In genomic region chr7:101941481-101942383, GRCh38 we compare ENCODE assay signal across 8 cellular contexts.
A peak's percentile ranks its signal among the peaks of the same experiment; 100 is the strongest.
DNase-seq lines count a peak whose midpoint lies in the region; ATAC-seq and TF ChIP-seq lines count a peak whose summit lies in the region.

No MANE protein-coding gene starts in this region.

- no peaks in the 10 kb centered on the region for H3K36me3 ChIP-seq in CD4-positive, alpha-beta memory T cell (ENCODE audit: insufficient read depth, low read length)

- POLR2A ChIA-PET in CD4-positive, alpha-beta memory T cell (lab: Charles Lee; ENCODE audit: partially characterized antibody) = no interaction called here

- H3K27me3 ChIP-seq in CD4-positive, alpha-beta memory T cell (ENCODE audit: insufficient read depth, low read length) = no peaks in the 10 kb centered on the region

- H3K4me1 ChIP-seq in CD4-positive, alpha-beta memory T cell (ENCODE audit: insufficient read depth, low read length) = no peaks in the 10 kb centered on the region

- no peak overlapping the region for H3K4me3 ChIP-seq in CD4-positive, alpha-beta memory T cell (ENCODE audit: low read length in 2 of 2)

- no peaks in the 10 kb centered on the region for H3K9me3 Mint-ChIP-seq in HFFc6
- H3K9me3 Mint-ChIP-seq in CD4-positive, alpha-beta memory T cell = no peaks in the 10 kb centered on the region

- H3K4me1 Mint-ChIP-seq in HFFc6 (ENCODE audit: low read depth) = peaks cover 32% of the 10 kb centered on the region
- peaks cover 0 to 8% (median 4%) of the 10 kb centered on the region in 4 donors for H3K4me1 Mint-ChIP-seq in CD4-positive, alpha-beta memory T cell

- H3K27me3 Mint-ChIP-seq in HFFc6 (ENCODE audit: insufficient read depth) = no peaks in the 10 kb centered on the region; the same call in 1 of the 2 replicates
- H3K27me3 Mint-ChIP-seq in CD4-positive, alpha-beta memory T cell = no peaks in the 10 kb centered on the region

- CTCF ChIA-PET in CD4-positive, alpha-beta memory T cell (lab: Charles Lee; ENCODE audit: partially characterized antibody) = no interaction called here

- peak overlapping the region; percentile 35 for H3K4me3 Mint-ChIP-seq in HFFc6
- no peak overlapping the region for H3K4me3 Mint-ChIP-seq in CD4-positive, alpha-beta memory T cell

- peak; percentile 60 for DNase-seq in HFFc6
- DNase-seq in amniotic epithelial cell (ENCODE audit: low read depth) = peak; percentile 94
- peak; percentile 76 for DNase-seq in hepatic stellate cell (ENCODE audit: low spot score)
- peak; percentile 52 for DNase-seq in superior temporal gyrus (ENCODE audit: extremely low spot score)
- DNase-seq in CD4-positive, alpha-beta memory T cell = no peak
- no peak for DNase-seq in GDM1 (lab: John Stamatoyannopoulos, UW)
- no peak for DNase-seq in NCI-H2227 (lab: John Stamatoyannopoulos, UW; ENCODE audit: unreplicated experiment)

- TF ChIP-seq CTCF in HFFc6 (IDR thresholded peaks at IDR 0.05) = no peak

- ATAC-seq in GM19467 (IDR thresholded peaks at IDR 0.05; ENCODE audit: unreplicated experiment) = no peak

- H3K36me3 Mint-ChIP-seq in HFFc6 (ENCODE audit: low read depth) = peaks cover 10% of the 10 kb centered on the region
- peaks cover 0 to 3% of the 10 kb centered on the region in 2 donors for H3K36me3 Mint-ChIP-seq in CD4-positive, alpha-beta memory T cell

- intact Hi-C loops in CD4-positive, alpha-beta memory T cell (cut with micrococcal nuclease) = no loop called here

- no peaks in the 10 kb centered on the region for H3K9me3 ChIP-seq in CD4-positive, alpha-beta memory T cell (ENCODE audit: control insufficient read depth in 1 of 2, low read length in 2 of 2)

- H3K27ac ChIP-seq in CD4-positive, alpha-beta memory T cell (ENCODE audit: low read depth, low read length) = no peak overlapping the region

- H3K27ac Mint-ChIP-seq in HFFc6 = peak overlapping the region; percentile 77
- H3K27ac Mint-ChIP-seq in CD4-positive, alpha-beta memory T cell = peak overlapping the region in 1 of 7 donors; percentile 46

Comparison
In these comparisons a context has a peak if more than half of its experiments do, and no peak if none do; other contexts are left out.
1. DNase-seq: peak in HFFc6 (single experiment), amniotic epithelial cell (single experiment), hepatic stellate cell (single experiment) and superior temporal gyrus (single experiment); none in CD4-positive, alpha-beta memory T cell (0 of 5), GDM1 (single experiment) and NCI-H2227 (single experiment).